ENCODE assay signal across 8 cellular contexts in the genomic region with DNA sequence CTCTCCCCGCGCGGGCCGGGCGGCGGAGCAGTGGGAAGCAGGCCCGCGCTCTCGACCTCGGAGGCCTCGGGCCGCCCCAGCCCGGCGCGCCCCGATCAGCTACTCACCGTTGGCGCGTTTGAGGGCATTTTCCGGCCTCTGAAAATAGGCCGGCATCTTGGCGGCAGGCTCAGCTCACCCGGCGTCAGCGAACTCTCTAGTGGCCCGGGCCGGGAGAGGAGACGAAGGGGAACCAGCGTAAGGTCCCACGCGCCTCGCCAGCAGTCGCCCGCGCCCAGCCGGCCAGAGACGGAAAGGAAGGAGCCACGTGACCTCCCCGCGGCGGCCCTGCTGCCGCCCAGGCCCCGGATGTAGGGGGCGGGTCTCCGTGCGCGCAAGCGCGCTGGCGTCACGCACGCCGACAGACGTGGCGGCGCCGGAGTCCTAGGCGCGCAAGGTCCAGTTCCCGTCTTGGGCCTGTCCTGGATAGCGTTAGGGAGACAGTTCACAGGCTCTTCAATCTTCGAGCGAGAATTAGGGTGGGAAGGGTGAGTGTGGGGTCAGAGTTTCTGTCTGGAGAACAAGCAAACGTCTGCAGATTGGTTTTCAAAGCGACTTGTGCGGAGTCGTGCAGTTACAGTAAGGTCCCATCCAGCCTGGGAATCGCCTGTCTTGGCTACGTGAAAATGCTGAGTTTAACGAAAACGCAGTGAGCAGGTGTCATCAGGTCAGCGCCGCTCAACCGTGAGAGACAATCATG. TPM values are rescaled to one million over a fixed set of nuclear protein-coding genes. Genes with fewer than 3 reads are reported as not detected.
DNase-seq lines count a peak whose midpoint lies in the region; ATAC-seq and TF ChIP-seq lines count a peak whose summit lies in the region.

Gene EIF3A, minus strand, starts transcription at position 297 of the 739 bp plus-strand sequence. Its CDS starts 141 bp downstream, at position 156.

- no peak for TF ChIP-seq RAD21 in liver (IDR thresholded peaks at IDR 0.05)

- H3K27me3 ChIP-seq in BLaER1 (no peaks in the 10 kb centered on the region), liver (ENCODE audit: control insufficient read depth in 4 of 4, insufficient read depth in 4 of 4, low read length in 3 of 4) (no peaks in the 10 kb centered on the region)

- H3K27ac ChIP-seq in BLaER1, result peak within 1 kb of the TSS; percentile 99
- H3K27ac ChIP-seq in liver (ENCODE audit: low read depth in 1 of 2, low read length in 2 of 2), result peak within 1 kb of the TSS; percentile 99 to 100

- peak; percentile 75 for ATAC-seq in HG03439 (IDR thresholded peaks at IDR 0.05; ENCODE audit: unreplicated experiment)

- DNase-seq in GM19238 (ENCODE audit: insufficient read length, low spot score) (peak; percentile 87), NCI-H748 (lab: John Stamatoyannopoulos, UW; ENCODE audit: unreplicated experiment) (peak; percentile 84), dermis microvascular lymphatic vessel endothelial cell (ENCODE audit: low read depth in 2 of 2) (peak; percentile 84 to 93)
- peak; percentile 82 to 84 for DNase-seq in activated CD4-positive, alpha-beta T cell treated with anti-CD3 and anti-CD28 coated beads, Interleukin-2, amount 50 U/mL, for 4 hours
- DNase-seq in stimulated activated CD4-positive, alpha-beta T cell treated with anti-CD3 and anti-CD28 coated beads, Interleukin-4, amount 100 ng/mL, for 1 hour, result peak; percentile 92

- TF ChIP-seq CTCF in liver (IDR thresholded peaks at IDR 0.05; ENCODE audit: low read depth, low read length, missing input control), result no peak

- H3K4me2 ChIP-seq in BLaER1, result peak within 1 kb of the TSS; percentile 85

- peaks cover 41% of the 10 kb centered on the region for H3K4me1 ChIP-seq in BLaER1
- peaks cover 5 to 38% (median 17%) of the 10 kb centered on the region in 4 donors for H3K4me1 ChIP-seq in liver (ENCODE audit: control insufficient read depth in 4 of 4, insufficient read depth in 4 of 4, low read length in 3 of 4)

- WGBS in liver, result under 1% methylated on average over 74 of the region's 74 CpGs

- peaks cover 48% of the 10 kb centered on the region for H4K20me1 ChIP-seq in BLaER1

- H3K36me3 ChIP-seq in BLaER1 (peaks cover 17% of the 10 kb centered on the region; the same call in 1 of the 2 replicates), liver (ENCODE audit: control insufficient read depth in 4 of 4, insufficient read depth in 3 of 4, low read depth in 1 of 4, low read length in 3 of 4) (peaks cover 0 to 1% (median 0%) of the 10 kb centered on the region in 4 donors)

- H3K9me3 ChIP-seq in BLaER1 (no peaks in the 10 kb centered on the region), liver (ENCODE audit: control insufficient read depth in 4 of 4, low read length in 3 of 4) (no peaks in the 10 kb centered on the region)

- H3K9ac ChIP-seq in BLaER1, result peak within 1 kb of the TSS; percentile 100
- H3K9ac ChIP-seq in liver (ENCODE audit: low read depth in 1 of 2, low read length in 2 of 2), result peak within 1 kb of the TSS; percentile 95 to 99

- H3K4me3 ChIP-seq in BLaER1, result peak within 1 kb of the TSS; percentile 96
- H3K4me3 ChIP-seq in liver (ENCODE audit: low read depth in 1 of 3, low read length in 3 of 3), result peak within 1 kb of the TSS; percentile 80 to 95 (median 90)

TF ChIP-seq in liver, 16 proteins besides CTCF, POLR2A, EP300 and RAD21:
- TF ChIP-seq HNF4A (conservative IDR thresholded peaks at IDR 0.05) (peak; percentile 50 to 57), JUND (IDR thresholded peaks at IDR 0.05) (no peak), EGR1 (IDR thresholded peaks at IDR 0.05; ENCODE audit: low read depth in 2 of 2) (peak in 1 of 2 donors; percentile 36), FOXA1 (IDR thresholded peaks at IDR 0.05) (no peak), GABPA (IDR thresholded peaks at IDR 0.05 in 1 of 2, conservative IDR thresholded peaks at IDR 0.05 in 1 of 2) (no peak), NR2F2 (IDR thresholded peaks at IDR 0.05) (peak; percentile 52), HNF4G (IDR thresholded peaks at IDR 0.05) (peak; percentile 16), RXRA (IDR thresholded peaks at IDR 0.05) (no peak), FOXA2 (IDR thresholded peaks at IDR 0.05) (no peak), SP1 (IDR thresholded peaks at IDR 0.05) (peak; percentile 51), TAF1 (conservative IDR thresholded peaks at IDR 0.05) (peak; percentile 68), YY1 (IDR thresholded peaks at IDR 0.05) (peak; percentile 74)
- TF ChIP-seq, protein P1, sequence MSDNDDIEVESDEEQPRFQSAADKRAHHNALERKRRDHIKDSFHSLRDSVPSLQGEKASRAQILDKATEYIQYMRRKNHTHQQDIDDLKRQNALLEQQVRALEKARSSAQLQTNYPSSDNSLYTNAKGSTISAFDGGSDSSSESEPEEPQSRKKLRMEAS (IDR thresholded peaks at IDR 0.05), result no peak
- TF ChIP-seq, protein P2, sequence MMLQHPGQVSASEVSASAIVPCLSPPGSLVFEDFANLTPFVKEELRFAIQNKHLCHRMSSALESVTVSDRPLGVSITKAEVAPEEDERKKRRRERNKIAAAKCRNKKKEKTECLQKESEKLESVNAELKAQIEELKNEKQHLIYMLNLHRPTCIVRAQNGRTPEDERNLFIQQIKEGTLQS (IDR thresholded peaks at IDR 0.05), result no peak
- TF ChIP-seq, protein P3, sequence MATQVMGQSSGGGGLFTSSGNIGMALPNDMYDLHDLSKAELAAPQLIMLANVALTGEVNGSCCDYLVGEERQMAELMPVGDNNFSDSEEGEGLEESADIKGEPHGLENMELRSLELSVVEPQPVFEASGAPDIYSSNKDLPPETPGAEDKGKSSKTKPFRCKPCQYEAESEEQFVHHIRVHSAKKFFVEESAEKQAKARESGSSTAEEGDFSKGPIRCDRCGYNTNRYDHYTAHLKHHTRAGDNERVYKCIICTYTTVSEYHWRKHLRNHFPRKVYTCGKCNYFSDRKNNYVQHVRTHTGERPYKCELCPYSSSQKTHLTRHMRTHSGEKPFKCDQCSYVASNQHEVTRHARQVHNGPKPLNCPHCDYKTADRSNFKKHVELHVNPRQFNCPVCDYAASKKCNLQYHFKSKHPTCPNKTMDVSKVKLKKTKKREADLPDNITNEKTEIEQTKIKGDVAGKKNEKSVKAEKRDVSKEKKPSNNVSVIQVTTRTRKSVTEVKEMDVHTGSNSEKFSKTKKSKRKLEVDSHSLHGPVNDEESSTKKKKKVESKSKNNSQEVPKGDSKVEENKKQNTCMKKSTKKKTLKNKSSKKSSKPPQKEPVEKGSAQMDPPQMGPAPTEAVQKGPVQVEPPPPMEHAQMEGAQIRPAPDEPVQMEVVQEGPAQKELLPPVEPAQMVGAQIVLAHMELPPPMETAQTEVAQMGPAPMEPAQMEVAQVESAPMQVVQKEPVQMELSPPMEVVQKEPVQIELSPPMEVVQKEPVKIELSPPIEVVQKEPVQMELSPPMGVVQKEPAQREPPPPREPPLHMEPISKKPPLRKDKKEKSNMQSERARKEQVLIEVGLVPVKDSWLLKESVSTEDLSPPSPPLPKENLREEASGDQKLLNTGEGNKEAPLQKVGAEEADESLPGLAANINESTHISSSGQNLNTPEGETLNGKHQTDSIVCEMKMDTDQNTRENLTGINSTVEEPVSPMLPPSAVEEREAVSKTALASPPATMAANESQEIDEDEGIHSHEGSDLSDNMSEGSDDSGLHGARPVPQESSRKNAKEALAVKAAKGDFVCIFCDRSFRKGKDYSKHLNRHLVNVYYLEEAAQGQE (IDR thresholded peaks at IDR 0.05), result peak; percentile 87
- TF ChIP-seq, protein P4, sequence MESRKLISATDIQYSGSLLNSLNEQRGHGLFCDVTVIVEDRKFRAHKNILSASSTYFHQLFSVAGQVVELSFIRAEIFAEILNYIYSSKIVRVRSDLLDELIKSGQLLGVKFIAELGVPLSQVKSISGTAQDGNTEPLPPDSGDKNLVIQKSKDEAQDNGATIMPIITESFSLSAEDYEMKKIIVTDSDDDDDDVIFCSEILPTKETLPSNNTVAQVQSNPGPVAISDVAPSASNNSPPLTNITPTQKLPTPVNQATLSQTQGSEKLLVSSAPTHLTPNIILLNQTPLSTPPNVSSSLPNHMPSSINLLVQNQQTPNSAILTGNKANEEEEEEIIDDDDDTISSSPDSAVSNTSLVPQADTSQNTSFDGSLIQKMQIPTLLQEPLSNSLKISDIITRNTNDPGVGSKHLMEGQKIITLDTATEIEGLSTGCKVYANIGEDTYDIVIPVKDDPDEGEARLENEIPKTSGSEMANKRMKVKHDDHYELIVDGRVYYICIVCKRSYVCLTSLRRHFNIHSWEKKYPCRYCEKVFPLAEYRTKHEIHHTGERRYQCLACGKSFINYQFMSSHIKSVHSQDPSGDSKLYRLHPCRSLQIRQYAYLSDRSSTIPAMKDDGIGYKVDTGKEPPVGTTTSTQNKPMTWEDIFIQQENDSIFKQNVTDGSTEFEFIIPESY (IDR thresholded peaks at IDR 0.05), result no peak

RNA-seq across cellular contexts. Expression of gene EIF3A, which starts in this region (rescaled TPM):
- total RNA-seq in dermis microvascular lymphatic vessel endothelial cell (69.6 and 95.7 TPM in 2 replicates), liver (10 to 100 TPM; 54.1 to 88.9 TPM)
- 10 to 100 TPM; 27.5 to 41.0 TPM for polyA plus RNA-seq in liver

Comparison
In these comparisons a context has a peak if more than half of its experiments do, and no peak if none do; other contexts are left out.
1. Peak in every context shown above with its lines: DNase-seq, ATAC-seq, H3K4me3 ChIP-seq and H3K27ac ChIP-seq.